2 cellular contexts compared by ENCODE assay signal in the genomic region with DNA sequence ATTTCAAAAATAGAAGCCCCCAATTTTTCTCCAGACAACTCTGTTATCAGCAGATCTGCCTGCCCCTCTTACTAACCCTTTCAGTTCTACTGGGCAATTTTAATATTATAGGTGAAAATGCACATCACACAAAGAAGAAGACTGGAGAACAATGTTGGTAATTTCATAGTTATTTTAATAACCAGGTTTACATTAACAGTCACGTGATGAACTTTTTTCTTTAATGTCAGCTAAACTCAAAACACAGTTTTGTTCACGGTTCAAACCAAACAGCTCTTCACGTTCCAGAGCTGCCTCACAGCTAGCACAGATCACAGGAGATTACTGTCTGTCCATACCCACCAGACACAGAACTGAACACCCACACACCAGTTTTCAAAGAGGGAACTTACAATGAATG.
TF ChIP-seq lines count a peak whose summit lies in the region.

No MANE protein-coding gene starts in this region.

TF ChIP-seq in HepG2, 621 proteins besides CTCF, POLR2A, EP300 and RAD21:
- TF ChIP-seq, protein P1, sequence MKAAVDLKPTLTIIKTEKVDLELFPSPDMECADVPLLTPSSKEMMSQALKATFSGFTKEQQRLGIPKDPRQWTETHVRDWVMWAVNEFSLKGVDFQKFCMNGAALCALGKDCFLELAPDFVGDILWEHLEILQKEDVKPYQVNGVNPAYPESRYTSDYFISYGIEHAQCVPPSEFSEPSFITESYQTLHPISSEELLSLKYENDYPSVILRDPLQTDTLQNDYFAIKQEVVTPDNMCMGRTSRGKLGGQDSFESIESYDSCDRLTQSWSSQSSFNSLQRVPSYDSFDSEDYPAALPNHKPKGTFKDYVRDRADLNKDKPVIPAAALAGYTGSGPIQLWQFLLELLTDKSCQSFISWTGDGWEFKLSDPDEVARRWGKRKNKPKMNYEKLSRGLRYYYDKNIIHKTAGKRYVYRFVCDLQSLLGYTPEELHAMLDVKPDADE (CRISPR knock-in tag; IDR thresholded peaks at IDR 0.05): no peak
- TF ChIP-seq RAD51 (IDR thresholded peaks at IDR 0.05; ENCODE audit: borderline replicate concordance) (peak; percentile 55; the same call in 1 of the 2 replicates), XRCC5 (optimal IDR thresholded peaks at IDR 0.05; ENCODE audit: low read length) (no peak)

TF ChIP-seq in K562, 482 proteins besides CTCF, POLR2A, EP300 and RAD21:
- TF ChIP-seq, protein P2, sequence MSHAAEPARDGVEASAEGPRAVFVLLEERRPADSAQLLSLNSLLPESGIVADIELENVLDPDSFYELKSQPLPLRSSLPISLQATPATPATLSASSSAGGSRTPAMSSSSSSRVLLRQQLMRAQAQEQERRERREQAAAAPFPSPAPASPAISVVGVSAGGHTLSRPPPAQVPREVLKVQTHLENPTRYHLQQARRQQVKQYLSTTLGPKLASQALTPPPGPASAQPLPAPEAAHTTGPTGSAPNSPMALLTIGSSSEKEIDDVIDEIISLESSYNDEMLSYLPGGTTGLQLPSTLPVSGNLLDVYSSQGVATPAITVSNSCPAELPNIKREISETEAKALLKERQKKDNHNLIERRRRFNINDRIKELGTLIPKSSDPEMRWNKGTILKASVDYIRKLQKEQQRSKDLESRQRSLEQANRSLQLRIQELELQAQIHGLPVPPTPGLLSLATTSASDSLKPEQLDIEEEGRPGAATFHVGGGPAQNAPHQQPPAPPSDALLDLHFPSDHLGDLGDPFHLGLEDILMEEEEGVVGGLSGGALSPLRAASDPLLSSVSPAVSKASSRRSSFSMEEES (CRISPR knock-in tag; IDR thresholded peaks at IDR 0.05): peak; percentile 90
- TF ChIP-seq, protein P3, sequence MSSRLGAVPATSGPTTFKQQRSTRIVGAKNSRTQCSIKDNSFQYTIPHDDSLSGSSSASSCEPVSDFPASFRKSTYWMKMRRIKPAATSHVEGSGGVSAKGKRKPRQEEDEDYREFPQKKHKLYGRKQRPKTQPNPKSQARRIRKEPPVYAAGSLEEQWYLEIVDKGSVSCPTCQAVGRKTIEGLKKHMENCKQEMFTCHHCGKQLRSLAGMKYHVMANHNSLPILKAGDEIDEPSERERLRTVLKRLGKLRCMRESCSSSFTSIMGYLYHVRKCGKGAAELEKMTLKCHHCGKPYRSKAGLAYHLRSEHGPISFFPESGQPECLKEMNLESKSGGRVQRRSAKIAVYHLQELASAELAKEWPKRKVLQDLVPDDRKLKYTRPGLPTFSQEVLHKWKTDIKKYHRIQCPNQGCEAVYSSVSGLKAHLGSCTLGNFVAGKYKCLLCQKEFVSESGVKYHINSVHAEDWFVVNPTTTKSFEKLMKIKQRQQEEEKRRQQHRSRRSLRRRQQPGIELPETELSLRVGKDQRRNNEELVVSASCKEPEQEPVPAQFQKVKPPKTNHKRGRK (tag; IDR thresholded peaks at IDR 0.05): no peak
- no peak for TF ChIP-seq CHCHD3 (CRISPR knock-in tag; IDR thresholded peaks at IDR 0.05)
- TF ChIP-seq, protein P4, sequence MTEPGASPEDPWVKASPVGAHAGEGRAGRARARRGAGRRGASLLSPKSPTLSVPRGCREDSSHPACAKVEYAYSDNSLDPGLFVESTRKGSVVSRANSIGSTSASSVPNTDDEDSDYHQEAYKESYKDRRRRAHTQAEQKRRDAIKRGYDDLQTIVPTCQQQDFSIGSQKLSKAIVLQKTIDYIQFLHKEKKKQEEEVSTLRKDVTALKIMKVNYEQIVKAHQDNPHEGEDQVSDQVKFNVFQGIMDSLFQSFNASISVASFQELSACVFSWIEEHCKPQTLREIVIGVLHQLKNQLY (CRISPR knock-in tag; conservative IDR thresholded peaks at IDR 0.05): no peak
- TF ChIP-seq, protein P5, sequence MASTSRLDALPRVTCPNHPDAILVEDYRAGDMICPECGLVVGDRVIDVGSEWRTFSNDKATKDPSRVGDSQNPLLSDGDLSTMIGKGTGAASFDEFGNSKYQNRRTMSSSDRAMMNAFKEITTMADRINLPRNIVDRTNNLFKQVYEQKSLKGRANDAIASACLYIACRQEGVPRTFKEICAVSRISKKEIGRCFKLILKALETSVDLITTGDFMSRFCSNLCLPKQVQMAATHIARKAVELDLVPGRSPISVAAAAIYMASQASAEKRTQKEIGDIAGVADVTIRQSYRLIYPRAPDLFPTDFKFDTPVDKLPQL (IDR thresholded peaks at IDR 0.05; ENCODE audit: extremely low read depth, insufficient read length): no peak
